In the genomic region with DNA sequence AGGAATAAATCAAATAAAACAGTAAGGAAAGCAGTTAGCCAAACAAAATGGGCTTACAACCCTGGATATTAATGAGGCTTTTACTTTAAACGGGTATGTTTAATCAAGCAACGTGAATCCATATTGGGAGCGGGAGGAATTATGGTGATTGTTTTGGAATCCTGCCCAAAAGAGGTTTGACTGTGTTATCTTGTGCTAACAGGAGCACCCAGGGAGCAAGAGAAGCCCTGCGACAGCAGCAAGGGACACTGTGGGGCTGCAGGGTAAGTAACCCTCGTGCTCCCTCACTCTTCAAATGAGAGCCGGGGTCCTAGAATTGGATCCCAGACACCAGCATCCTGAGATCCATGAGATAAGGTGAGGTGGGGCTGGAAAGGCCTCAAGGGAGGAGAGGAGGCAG, we compare ENCODE assay signal across 20 cellular contexts.
DNase-seq lines count a peak whose midpoint lies in the region; ATAC-seq lines count a peak whose summit lies in the region.
"Had no signal": no experiment of that assay in that cellular context is flagged by ENCODE, and none has a peak within 500 bp of the region (broad histone marks: within the 10 kb centered on the region; RNA-seq: fewer than 3 reads in every experiment).

No MANE protein-coding gene starts in this region.

- DNase-seq in DMS153 (lab: John Stamatoyannopoulos, UW) (peak; percentile 73), NCI-H146 (lab: John Stamatoyannopoulos, UW) (peak; percentile 76), NCI-H774 (lab: John Stamatoyannopoulos, UW) (peak; percentile 42), left lobe of liver (ENCODE audit: low spot score) (no peak), hippocampal formation (lab: John Stamatoyannopoulos, UW) (no peak), AG08395 (ENCODE audit: low spot score) (no peak)
- no peak for DNase-seq in activated T-cell treated with anti-CD3 and anti-CD28 coated beads, Interleukin-2, amount 50 U/mL, for 48 hours
- DNase-seq: activated CD4-positive, alpha-beta T cell treated with anti-CD3 and anti-CD28 coated beads, Interleukin-2, amount 10 ng/mL, durations not matched to agents 24 days and 14 days; activated naive CD4-positive, alpha-beta T cell; activated T-cell treated with anti-CD3 and anti-CD28 coated beads, Interleukin-2, amount 50 U/mL, for 72 hours; DMS79; H7; left ventricle myocardium inferior; naive B cell; NCI-H187 treated with DMSO at 0.1 percent for 48 hours; NCI-H510A treated with DMSO at 0.1 percent for 48 hours; SJCRH30; T1000; transverse colon had no signal

- peak; percentile 33 for ATAC-seq in left lobe of liver
- no peak for ATAC-seq in HG03432 (IDR thresholded peaks at IDR 0.05; ENCODE audit: unreplicated experiment)
- ATAC-seq: activated T-cell treated with anti-CD3 and anti-CD28 coated beads, Interleukin-2, amount 50 U/mL, for 72 hours had no signal

Comparison
In these comparisons a context has a peak if more than half of its experiments do, and no peak if none do; other contexts are left out.
1. DNase-seq: peak in DMS153 (single experiment), NCI-H146 (single experiment) and NCI-H774 (single experiment); none in left lobe of liver (single experiment), activated T-cell treated with anti-CD3 and anti-CD28 coated beads, Interleukin-2, amount 50 U/mL, for 48 hours (0 of 2), hippocampal formation (0 of 2) and AG08395 (single experiment).